Comparison of ENCODE assay signal across 12 cellular contexts in the genomic region with DNA sequence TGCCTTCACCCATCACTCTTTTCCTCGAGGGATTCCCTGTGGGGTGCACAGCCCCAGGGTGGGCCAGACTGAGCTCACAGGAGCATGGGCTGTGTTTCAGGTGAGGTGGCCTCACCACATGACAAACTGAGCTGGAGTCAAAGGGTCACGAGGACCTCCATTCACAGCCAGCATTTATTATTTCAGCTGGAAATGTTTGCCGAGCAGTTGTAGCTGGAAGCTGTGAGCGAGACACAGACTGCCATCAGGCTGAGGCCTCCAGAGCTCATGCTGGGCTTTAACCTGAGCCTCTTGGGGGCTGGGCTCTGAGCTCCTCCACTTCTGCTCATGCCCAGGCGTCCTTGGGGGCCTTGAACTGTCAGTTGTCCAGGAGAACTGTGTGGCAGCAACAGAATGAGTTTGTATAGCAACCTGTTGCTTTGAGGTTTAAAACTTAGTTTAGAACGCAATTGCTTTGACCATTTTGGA. TPM values are rescaled to one million over a fixed set of nuclear protein-coding genes. Genes with fewer than 3 reads are reported as not detected.
DNase-seq lines count a peak whose midpoint lies in the region; ATAC-seq and TF ChIP-seq lines count a peak whose summit lies in the region.
"Had no signal": no experiment of that assay in that cellular context is flagged by ENCODE, and none has a peak within 500 bp of the region (broad histone marks: within the 10 kb centered on the region; RNA-seq: fewer than 3 reads in every experiment).

No MANE protein-coding gene starts in this region.

- intact Hi-C loops in colonic mucosa (cut with DNase I): no loop called here
- intact Hi-C loops in upper lobe of right lung (cut with DNase I): no loop called here

- H4K20me1 ChIP-seq in osteoblast (ENCODE audit: insufficient read depth, low read length): peaks cover 9% of the 10 kb centered on the region

- H3K79me2 ChIP-seq in osteoblast (ENCODE audit: insufficient read depth, low read length): peaks cover 74% of the 10 kb centered on the region

- no peak for ATAC-seq in upper lobe of right lung
- ATAC-seq: right cardiac atrium had no signal

- H3K4me2 ChIP-seq in osteoblast (ENCODE audit: insufficient read depth, low read length): no peak overlapping the region

- TF ChIP-seq CTCF in osteoblast (IDR thresholded peaks at IDR 0.05; ENCODE audit: extremely low read depth, low read depth, low read length) (no peak), colonic mucosa (IDR thresholded peaks at IDR 0.05) (no peak), upper lobe of right lung (IDR thresholded peaks at IDR 0.05) (no peak)

- H3K27ac ChIP-seq in osteoblast (ENCODE audit: low read depth, low read length): peak overlapping the region; percentile 15
- H3K27ac ChIP-seq in colonic mucosa: no peak overlapping the region
- H3K27ac ChIP-seq in upper lobe of right lung: no peak overlapping the region

- no peak overlapping the region for H2AFZ ChIP-seq in osteoblast (ENCODE audit: low read length)

- no peak overlapping the region for H3K4me3 ChIP-seq in osteoblast (ENCODE audit: insufficient read depth, low read length)
- H3K4me3 ChIP-seq in colonic mucosa: no peak overlapping the region
- no peak overlapping the region for H3K4me3 ChIP-seq in upper lobe of right lung
- H3K4me3 ChIP-seq: thyroid gland had no signal

- DNase-seq in COLO668 (lab: John Stamatoyannopoulos, UW; ENCODE audit: unreplicated experiment) (peak; percentile 46), NCI-H146 treated with DMSO at 0.1 percent for 48 hours (lab: John Stamatoyannopoulos, UW; ENCODE audit: unreplicated experiment) (peak; percentile 77), dermis microvascular lymphatic vessel endothelial cell (ENCODE audit: low read depth in 2 of 2) (peak; percentile 67 to 68), osteoblast (ENCODE audit: insufficient read length, low spot score, missing footprints) (no peak), ACHN (no peak), colonic mucosa (no peak), hepatic stellate cell (ENCODE audit: low spot score) (no peak), upper lobe of right lung (no peak)
- DNase-seq: amygdala, Kasumi-1, right cardiac atrium, thyroid gland had no signal

- in situ Hi-C loops in ACHN (cut with HindIII; ENCODE audit: low pct_ligation_motif_present, low pct_unique_long_range_greater_than_20kb, low sequenced_read_pairs): no loop called here

- H3K4me1 ChIP-seq in osteoblast (ENCODE audit: insufficient read depth, low read length): peaks cover 48% of the 10 kb centered on the region
- H3K4me1 ChIP-seq in colonic mucosa: peaks cover 5% of the 10 kb centered on the region
- H3K4me1 ChIP-seq in upper lobe of right lung: no peaks in the 10 kb centered on the region

- no peak overlapping the region for H3K9ac ChIP-seq in colonic mucosa (ENCODE audit: low read depth in 2 of 2, low read length in 2 of 2)

- no peaks in the 10 kb centered on the region for H3K9me3 ChIP-seq in osteoblast (ENCODE audit: low read depth, low read length)
- no peaks in the 10 kb centered on the region for H3K9me3 ChIP-seq in colonic mucosa
- no peaks in the 10 kb centered on the region for H3K9me3 ChIP-seq in upper lobe of right lung
- H3K9me3 ChIP-seq: thyroid gland had no signal

- H3K36me3 ChIP-seq in osteoblast (ENCODE audit: insufficient read depth, low read length) (no peaks in the 10 kb centered on the region), colonic mucosa (no peaks in the 10 kb centered on the region), upper lobe of right lung (no peaks in the 10 kb centered on the region)
- H3K36me3 ChIP-seq: thyroid gland had no signal

- no peaks in the 10 kb centered on the region for H3K27me3 ChIP-seq in osteoblast (ENCODE audit: insufficient read depth, low read length)
- H3K27me3 ChIP-seq in colonic mucosa: no peaks in the 10 kb centered on the region
- no peaks in the 10 kb centered on the region for H3K27me3 ChIP-seq in upper lobe of right lung
- H3K27me3 ChIP-seq: thyroid gland had no signal

RNA-seq across cellular contexts. Expression of gene FLNB, which starts 57.5 kb away (rescaled TPM):
- 297 and 366 TPM in 2 replicates for total RNA-seq in dermis microvascular lymphatic vessel endothelial cell
- total RNA-seq in osteoblast: 259 and 274 TPM in 2 replicates
- 100 to 1,000 TPM; 246 to 362 TPM for total RNA-seq in colonic mucosa
- total RNA-seq in upper lobe of right lung: 115 TPM

Comparison
In these comparisons a context has a peak if more than half of its experiments do, and no peak if none do; other contexts are left out.
1. DNase-seq: peak in COLO668 (single experiment), NCI-H146 treated with DMSO at 0.1 percent for 48 hours (single experiment) and dermis microvascular lymphatic vessel endothelial cell (2 of 2); none in osteoblast (single experiment), ACHN (single experiment), colonic mucosa (single experiment), hepatic stellate cell (single experiment) and upper lobe of right lung (single experiment).